In the genomic region with DNA sequence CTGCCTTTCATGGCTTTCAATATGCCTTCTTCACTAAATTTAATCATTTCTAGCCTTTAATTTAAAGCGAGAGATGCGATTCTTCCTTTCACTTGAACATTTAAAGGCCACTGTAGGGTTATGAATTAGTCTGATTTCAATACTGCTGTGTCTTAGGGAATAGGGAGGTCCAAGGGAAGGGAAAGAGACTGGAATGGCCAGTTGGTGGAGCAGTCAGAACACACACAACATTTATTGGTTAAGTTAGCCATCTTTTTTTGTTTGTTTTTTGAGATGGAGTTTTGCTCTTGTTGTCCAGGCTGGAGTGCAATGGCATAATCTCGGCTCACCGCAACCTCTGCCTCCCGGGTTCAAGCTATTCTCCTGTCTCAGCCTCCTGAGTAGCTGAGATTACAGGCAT, we compare ENCODE assay signal across 7 cellular contexts.
DNase-seq lines count a peak whose midpoint lies in the region; ATAC-seq and TF ChIP-seq lines count a peak whose summit lies in the region.
"Not testable (repeated sequence)": the region's sequence is repeated elsewhere in the genome, so short reads cannot be mapped to it uniquely, and the experiment has no call there.

No MANE protein-coding gene starts in this region.

- not testable (repeated sequence) for H3K4me1 Mint-ChIP-seq in neural progenitor cell

- TF ChIP-seq CTCF in C4-2B (conservative IDR thresholded peaks at IDR 0.05) (peak; percentile 11; the same call in 1 of the 2 replicates), PC-3 (conservative IDR thresholded peaks at IDR 0.05; ENCODE audit: low read depth, low read length) (peak; percentile 24; the same call in 1 of the 2 replicates), astrocyte of the spinal cord (IDR thresholded peaks at IDR 0.05; ENCODE audit: low read depth, low read length) (peak; percentile 25), epithelial cell of esophagus (IDR thresholded peaks at IDR 0.05; ENCODE audit: insufficient read depth, low read depth, low read length, missing control alignments) (peak; percentile 23), neural progenitor cell (IDR thresholded peaks at IDR 0.05) (peak; percentile 34)

- not testable (repeated sequence) for H3K27me3 ChIP-seq in PC-3 (ENCODE audit: low read length); neural progenitor cell

- not testable (repeated sequence) for H2AFZ ChIP-seq in PC-3 (ENCODE audit: low read length)
- peak overlapping the region; percentile 82 for H2AFZ ChIP-seq in neural progenitor cell (replicated peaks)

- intact Hi-C loops in PC-3 (cut with micrococcal nuclease) = not testable (repeated sequence)

- not testable (repeated sequence) for H3F3A ChIP-seq in PC-3 (ENCODE audit: low read length, unreplicated experiment); neural progenitor cell (ENCODE audit: low read depth)

- DNase-seq in HCEC 1CT (peak; percentile 10), PC-3 (peak; percentile 38), astrocyte of the spinal cord (ENCODE audit: low read depth, low spot score) (peak; percentile 3), epithelial cell of esophagus (ENCODE audit: low read depth) (peak; percentile 1), foreskin melanocyte (peak; percentile 2), neural progenitor cell (ENCODE audit: low spot score) (peak; percentile 4)

- not testable (repeated sequence) for H3K4me3 ChIP-seq in PC-3 (ENCODE audit: low read length); astrocyte of the spinal cord (ENCODE audit: low read depth, low read length); epithelial cell of esophagus (ENCODE audit: low read length); neural progenitor cell

- not testable (repeated sequence) for H3K27ac ChIP-seq in C4-2B; PC-3 (ENCODE audit: low read length); neural progenitor cell

- not testable (repeated sequence) for BruUV-seq in PC-3 (replicated peaks; lab: Mats Ljungman, UMichigan)

- not testable (repeated sequence) for ATAC-seq in PC-3

- not testable (repeated sequence) for H4K20me1 ChIP-seq in PC-3 (ENCODE audit: low read length); neural progenitor cell (ENCODE audit: low read depth)

- in situ Hi-C loops in astrocyte of the spinal cord (cut with HindIII; ENCODE audit: low sequenced_read_pairs) = not testable (repeated sequence)

- H3K9ac ChIP-seq in PC-3 (ENCODE audit: low read length); neural progenitor cell: not testable (repeated sequence)

- POLR2A ChIA-PET in PC-3 (lab: Charles Lee; ENCODE audit: unreplicated experiment) = not testable (repeated sequence)

- not testable (repeated sequence) for H3K9me3 ChIP-seq in PC-3 (ENCODE audit: low read length); neural progenitor cell (ENCODE audit: low read depth)

- H3K36me3 Mint-ChIP-seq in neural progenitor cell = not testable (repeated sequence)

- not testable (repeated sequence) for H3K27ac Mint-ChIP-seq in neural progenitor cell

- not testable (repeated sequence) for H3K36me3 ChIP-seq in PC-3 (ENCODE audit: low read depth, low read length); neural progenitor cell

- not testable (repeated sequence) for H3K4me3 Mint-ChIP-seq in neural progenitor cell

- H3K9me3 Mint-ChIP-seq in neural progenitor cell = not testable (repeated sequence)

- CTCF ChIA-PET in PC-3 (lab: Charles Lee) = not testable (repeated sequence)

- H3K27me3 Mint-ChIP-seq in neural progenitor cell (ENCODE audit: insufficient read depth, low read depth) = not testable (repeated sequence)

- H3K79me2 ChIP-seq in PC-3 (ENCODE audit: low read length); neural progenitor cell (ENCODE audit: low read depth): not testable (repeated sequence)

- not testable (repeated sequence) for H3K4me2 ChIP-seq in PC-3 (ENCODE audit: low read length); neural progenitor cell

- not testable (repeated sequence) for H3K9me2 ChIP-seq in PC-3 (replicated peaks; ENCODE audit: low read length)

- H3K4me1 ChIP-seq in PC-3 (ENCODE audit: insufficient read depth, low read length); neural progenitor cell: not testable (repeated sequence)
